15 cellular contexts compared by ENCODE assay signal in the genomic region with DNA sequence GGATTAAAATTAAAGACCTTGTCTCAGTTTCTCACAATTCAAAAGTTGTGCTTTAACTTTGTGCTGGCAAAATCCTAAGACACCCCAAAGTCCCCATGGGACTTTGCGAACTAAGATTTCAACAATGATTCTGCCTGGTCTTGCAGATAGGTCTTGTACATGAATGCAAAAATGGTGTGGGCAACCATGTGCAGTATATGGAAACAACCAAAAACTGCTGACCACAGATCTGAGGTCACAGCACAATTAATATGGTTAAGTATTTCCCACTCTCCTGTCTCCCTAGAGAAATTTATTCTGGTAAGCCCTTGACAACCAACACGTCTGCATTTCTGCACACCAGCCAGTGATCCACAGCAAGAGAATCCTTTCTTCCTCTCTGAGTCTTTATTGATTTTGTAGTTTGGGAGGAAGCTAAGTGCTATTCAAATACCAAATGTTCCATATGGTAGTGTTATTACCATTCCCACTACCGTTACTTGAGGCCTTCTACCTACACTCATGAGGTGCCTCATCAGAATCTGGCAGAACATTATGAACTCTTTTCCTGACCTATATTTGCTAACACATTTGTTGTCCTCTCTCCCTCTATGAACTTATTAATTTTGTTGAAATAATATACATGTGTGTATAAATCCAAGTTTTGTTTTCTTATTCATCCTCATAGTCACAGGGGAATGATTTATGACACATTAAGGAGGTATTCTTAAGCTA.
DNase-seq lines count a peak whose midpoint lies in the region; FAIRE-seq lines count a peak whose summit lies in the region.
"Had no signal": no experiment of that assay in that cellular context is flagged by ENCODE, and none has a peak within 500 bp of the region (broad histone marks: within the 10 kb centered on the region; RNA-seq: fewer than 3 reads in every experiment).

No MANE protein-coding gene starts in this region.

- H3K9me3 ChIP-seq in subcutaneous abdominal adipose tissue (ENCODE audit: control insufficient read depth in 5 of 5, low read length in 5 of 5), result no peaks in the 10 kb centered on the region

- H3K36me3 ChIP-seq in subcutaneous abdominal adipose tissue (ENCODE audit: control insufficient read depth in 5 of 5, insufficient read depth in 5 of 5, low read length in 5 of 5), result peaks cover 0 to 10% (median 0%) of the 10 kb centered on the region in 5 donors

- H3K9ac ChIP-seq in subcutaneous abdominal adipose tissue (ENCODE audit: low read length in 5 of 5), result peak overlapping the region in 1 of 5 donors; percentile 6

- H3K27me3 ChIP-seq in subcutaneous abdominal adipose tissue (ENCODE audit: control insufficient read depth in 5 of 5, insufficient read depth in 4 of 5, low read length in 5 of 5), result no peaks in the 10 kb centered on the region

- no peak for DNase-seq in GM19239 (ENCODE audit: insufficient read length, low spot score)
- DNase-seq in OCI-M1 (lab: John Stamatoyannopoulos, UW), result peak; percentile 46
- peak; percentile 30 for DNase-seq in glomerular visceral epithelial cell (ENCODE audit: extremely low spot score)
- no peak for DNase-seq in RKO (ENCODE audit: low spot score)
- no peak for DNase-seq in DMS114 treated with DMSO at 0.1 percent for 48 hours (lab: John Stamatoyannopoulos, UW; ENCODE audit: unreplicated experiment)
- DNase-seq in cortex of kidney (lab: John Stamatoyannopoulos, UW), result no peak
- DNase-seq: activated CD4-positive, alpha-beta T cell treated with anti-CD3 and anti-CD28 coated beads, Interleukin-2, amount 50 U/mL, for 1 hour; effector CD8-positive, alpha-beta T cell; islet precursor cell; NCI-H1694 treated with DMSO at 0.1 percent for 48 hours; stimulated activated CD4-positive, alpha-beta T cell treated with anti-CD3 and anti-CD28 coated beads, Interleukin-1b, Interleukin-23, amount 100 ng/mL, for 48 hours; stimulated activated CD8-positive, alpha-beta memory T cell treated with anti-CD3 and anti-CD28 coated beads, Interleukin-4, amount 100 ng/mL, for 48 hours; T-helper 2 cell had no signal

- H3K27ac ChIP-seq in subcutaneous abdominal adipose tissue (ENCODE audit: low read depth, low read length), result peak overlapping the region; percentile 46

- peak overlapping the region in 4 of 5 donors; percentile 51 to 64 (median 56) for H3K4me3 ChIP-seq in subcutaneous abdominal adipose tissue (ENCODE audit: low read depth in 1 of 5, low read length in 5 of 5)

- peak; percentile 97 for FAIRE-seq in GM19239 (lab: Jason Lieb, UNC)
- FAIRE-seq: H1 had no signal

- peaks cover 0 to 23% (median 16%) of the 10 kb centered on the region in 5 donors for H3K4me1 ChIP-seq in subcutaneous abdominal adipose tissue (ENCODE audit: control insufficient read depth in 5 of 5, insufficient read depth in 5 of 5, low read length in 5 of 5)

Comparison
In these comparisons a context has a peak if more than half of its experiments do, and no peak if none do; other contexts are left out.
1. DNase-seq: peak in OCI-M1 (single experiment) and glomerular visceral epithelial cell (single experiment); none in GM19239 (single experiment), RKO (single experiment), DMS114 treated with DMSO at 0.1 percent for 48 hours (single experiment) and cortex of kidney (single experiment).